24 cellular contexts compared by ENCODE assay signal in genomic region chr3:46861996-46862688, GRCh38. TPM values are rescaled to one million over a fixed set of nuclear protein-coding genes. Genes with fewer than 3 reads are reported as not detected.
DNase-seq lines count a peak whose midpoint lies in the region; ATAC-seq and TF ChIP-seq lines count a peak whose summit lies in the region.
"Had no signal": no experiment of that assay in that cellular context is flagged by ENCODE, and none has a peak within 500 bp of the region (broad histone marks: within the 10 kb centered on the region; RNA-seq: fewer than 3 reads in every experiment).

No MANE protein-coding gene starts in this region.

- ATAC-seq in right lobe of liver (no peak), HG03442 (IDR thresholded peaks at IDR 0.05; ENCODE audit: unreplicated experiment) (no peak)
- ATAC-seq: activated naive CD4-positive, alpha-beta T cell treated with anti-CD3 and anti-CD28 coated beads, Interleukin-2, amount 50 U/mL, for 72 hours; activated T-cell treated with anti-CD3 and anti-CD28 coated beads, Interleukin-2, amount 50 U/mL, for 4 hours; GM23338; naive thymus-derived CD8-positive, alpha-beta T cell had no signal

- no peaks in the 10 kb centered on the region for H3K9me3 Mint-ChIP-seq in activated naive CD4-positive, alpha-beta T cell treated with anti-CD3 and anti-CD28 coated beads for 36 hours
- H3K9me3 Mint-ChIP-seq in glutamatergic neuron (ENCODE audit: unreplicated experiment) (peaks cover 7% of the 10 kb centered on the region), Calu3 (ENCODE audit: low read depth, unreplicated experiment) (no peaks in the 10 kb centered on the region)
- H3K9me3 Mint-ChIP-seq: activated naive CD4-positive, alpha-beta T cell treated with anti-CD3 and anti-CD28 coated beads, Interleukin-2, amount 50 U/mL, for 72 hours; activated T-cell treated with anti-CD3 and anti-CD28 coated beads, Interleukin-2, amount 50 U/mL, for 4 hours; GM23338; mesothelial cell of epicardium; naive thymus-derived CD8-positive, alpha-beta T cell had no signal

- BruUV-seq in Calu3 (replicated peaks; lab: Mats Ljungman, UMichigan) = no TSS peak

- CTCF ChIA-PET in activated naive CD4-positive, alpha-beta T cell treated with anti-CD3 and anti-CD28 coated beads for 36 hours (lab: Charles Lee) = interaction anchor here (1.4 kb wide), 1 partner anchor 47 kb away, joined by 5 read pairs; no protein-coding TSS in a partner anchor
- CTCF ChIA-PET in Calu3 (lab: Charles Lee) = interaction anchor here (1.1 kb wide), 1 partner anchor 9 kb away, joined by 3 read pairs; no protein-coding TSS in a partner anchor

- whole genome bisulfite sequencing in right lobe of liver (ENCODE audit: insufficient coverage, low coverage, low lambda C conversion rate, missing lambda C conversion rate) = 80% methylated on average over 2 of the region's 8 CpGs
- WGBS in suprapubic skin = 78% methylated on average over 6 of the region's 8 CpGs

- TF ChIP-seq CTCF in glutamatergic neuron (IDR thresholded peaks at IDR 0.05; ENCODE audit: partially characterized antibody, unreplicated experiment) (no peak), right lobe of liver (IDR thresholded peaks at IDR 0.05) (no peak), suprapubic skin (IDR thresholded peaks at IDR 0.05) (no peak), Calu3 (IDR thresholded peaks at IDR 0.05; ENCODE audit: unreplicated experiment) (no peak)

- H3K4me3 Mint-ChIP-seq in activated naive CD4-positive, alpha-beta T cell treated with anti-CD3 and anti-CD28 coated beads for 36 hours = no peak overlapping the region
- H3K4me3 Mint-ChIP-seq in glutamatergic neuron (ENCODE audit: unreplicated experiment) (no peak overlapping the region), Calu3 (ENCODE audit: low read depth, unreplicated experiment) (no peak overlapping the region)
- H3K4me3 Mint-ChIP-seq: activated T-cell treated with anti-CD3 and anti-CD28 coated beads, Interleukin-2, amount 50 U/mL, for 4 hours; GM23338; mesothelial cell of epicardium; naive thymus-derived CD8-positive, alpha-beta T cell had no signal

- peak; percentile 4 for DNase-seq in activated naive CD4-positive, alpha-beta T cell treated with anti-CD3 and anti-CD28 coated beads for 36 hours
- DNase-seq in activated naive CD4-positive, alpha-beta T cell treated with Interleukin-2 at 50 U/mL for 16 hours = no peak
- DNase-seq in glutamatergic neuron (peak; percentile 3), right lobe of liver (peak; percentile 4 to 47 (median 33)), suprapubic skin (ENCODE audit: low spot score in 2 of 2) (peak; percentile 44 to 63), Calu3 (no peak), DMS 273 (lab: John Stamatoyannopoulos, UW; ENCODE audit: unreplicated experiment) (no peak)
- DNase-seq: activated CD4-positive, CD25-positive, alpha-beta regulatory T cell treated with anti-CD3 and anti-CD28 coated beads, Interleukin-2, amount 50 U/mL, for 72 hours; activated T-cell treated with anti-CD3 and anti-CD28 coated beads, Interleukin-2, amount 50 U/mL, for 4 hours; cerebellar nuclear complex; DMS79; NCI-H146; NCI-H2171; NCI-H510A treated with DMSO at 0.1 percent for 48 hours had no signal

- H3K4me3 ChIP-seq in right lobe of liver = no peak overlapping the region
- no peak overlapping the region for H3K4me3 ChIP-seq in suprapubic skin
- H3K4me3 ChIP-seq: GM23338 had no signal

- H3K36me3 ChIP-seq in right lobe of liver (no peaks in the 10 kb centered on the region), suprapubic skin (no peaks in the 10 kb centered on the region)

- H3K4me1 ChIP-seq in right lobe of liver (peaks cover 0 to 4% (median 2%) of the 10 kb centered on the region in 4 donors), suprapubic skin (peaks cover 20% of the 10 kb centered on the region)

- H3K4me1 Mint-ChIP-seq in activated naive CD4-positive, alpha-beta T cell treated with anti-CD3 and anti-CD28 coated beads for 36 hours (ENCODE audit: low read depth) = no peaks in the 10 kb centered on the region
- H3K4me1 Mint-ChIP-seq in glutamatergic neuron (ENCODE audit: low read depth, unreplicated experiment) = no peaks in the 10 kb centered on the region
- no peaks in the 10 kb centered on the region for H3K4me1 Mint-ChIP-seq in Calu3 (ENCODE audit: low read depth, unreplicated experiment)
- H3K4me1 Mint-ChIP-seq: GM23338 had no signal

- TF ChIP-seq EP300 in suprapubic skin (IDR thresholded peaks at IDR 0.05) = no peak

- H3K9me3 ChIP-seq in right lobe of liver = no peaks in the 10 kb centered on the region
- H3K9me3 ChIP-seq in suprapubic skin = no peaks in the 10 kb centered on the region

- H3K27ac ChIP-seq in right lobe of liver = no peak overlapping the region
- no peak overlapping the region for H3K27ac ChIP-seq in suprapubic skin
- H3K27ac ChIP-seq: epithelial cell of prostate, KMS-11, parathyroid adenoma had no signal

- TF ChIP-seq POLR2A in right lobe of liver (IDR thresholded peaks at IDR 0.05) = no peak
- no peak for TF ChIP-seq POLR2A in suprapubic skin (IDR thresholded peaks at IDR 0.05)

- H3K27ac Mint-ChIP-seq in activated naive CD4-positive, alpha-beta T cell treated with anti-CD3 and anti-CD28 coated beads for 36 hours = no peak overlapping the region
- no peak overlapping the region for H3K27ac Mint-ChIP-seq in glutamatergic neuron (ENCODE audit: unreplicated experiment)
- H3K27ac Mint-ChIP-seq in Calu3 (ENCODE audit: unreplicated experiment) = no peak overlapping the region
- H3K27ac Mint-ChIP-seq: activated naive CD4-positive, alpha-beta T cell treated with anti-CD3 and anti-CD28 coated beads, Interleukin-2, amount 50 U/mL, for 72 hours; GM23338; mesothelial cell of epicardium; naive thymus-derived CD8-positive, alpha-beta T cell had no signal

- no peaks in the 10 kb centered on the region for H3K27me3 Mint-ChIP-seq in activated naive CD4-positive, alpha-beta T cell treated with anti-CD3 and anti-CD28 coated beads for 36 hours (ENCODE audit: low read depth)
- peaks cover 9% of the 10 kb centered on the region for H3K27me3 Mint-ChIP-seq in glutamatergic neuron (ENCODE audit: unreplicated experiment)
- peaks cover 46% of the 10 kb centered on the region for H3K27me3 Mint-ChIP-seq in Calu3 (ENCODE audit: unreplicated experiment)

- intact Hi-C loops in activated naive CD4-positive, alpha-beta T cell treated with anti-CD3 and anti-CD28 coated beads for 36 hours (cut with micrococcal nuclease) = no loop called here
- intact Hi-C loops in right lobe of liver (cut with DNase I) = loop anchor here in 1 of 2 donors (5.0 kb wide), 1 partner anchor 35 kb away; no protein-coding TSS in a partner anchor
- intact Hi-C loops in Calu3 (cut with micrococcal nuclease; ENCODE audit: unreplicated experiment) = loop anchor here (5.0 kb wide), 1 partner anchor 35 kb away; no protein-coding TSS in a partner anchor

- no peaks in the 10 kb centered on the region for H3K27me3 ChIP-seq in right lobe of liver
- no peaks in the 10 kb centered on the region for H3K27me3 ChIP-seq in suprapubic skin

- no peaks in the 10 kb centered on the region for H3K36me3 Mint-ChIP-seq in activated naive CD4-positive, alpha-beta T cell treated with anti-CD3 and anti-CD28 coated beads for 36 hours (ENCODE audit: low read depth)
- H3K36me3 Mint-ChIP-seq in glutamatergic neuron (ENCODE audit: unreplicated experiment) (no peaks in the 10 kb centered on the region), Calu3 (ENCODE audit: insufficient read depth, unreplicated experiment) (no peaks in the 10 kb centered on the region)
- H3K36me3 Mint-ChIP-seq: activated naive CD4-positive, alpha-beta T cell treated with anti-CD3 and anti-CD28 coated beads, Interleukin-2, amount 50 U/mL, for 72 hours; mesothelial cell of epicardium; naive thymus-derived CD8-positive, alpha-beta T cell had no signal

RNA-seq across cellular contexts. Expression of gene MYL3, which starts 1.1 kb away (rescaled TPM):
- not detected for total RNA-seq in activated naive CD4-positive, alpha-beta T cell treated with anti-CD3 and anti-CD28 coated beads for 36 hours
- not detected for total RNA-seq in glutamatergic neuron (ENCODE audit: unreplicated experiment)
- 1 to 10 TPM in 3 of 6 experiments, under 1 TPM in 3; 0.37 to 2.0 (median 1.00) TPM for total RNA-seq in right lobe of liver
- total RNA-seq in suprapubic skin = 1 to 10 TPM in 1 of 4 donors, not detected in 3; 1.4 TPM
- not detected in 2 replicates for total RNA-seq in Calu3 (2022)
- total RNA-seq: activated CD8-positive, alpha-beta memory T cell treated with anti-CD3 and anti-CD28 coated beads for 36 hours; activated naive CD4-positive, alpha-beta T cell treated with anti-CD3 and anti-CD28 coated beads, Interleukin-2, amount 50 U/mL, for 72 hours; activated T-cell treated with anti-CD3 and anti-CD28 coated beads, Interleukin-2, amount 50 U/mL, for 4 hours; GM23338; HT-29; naive thymus-derived CD8-positive, alpha-beta T cell had no signal

RNA-seq across cellular contexts. Expression of gene PTH1R, which starts 15.4 kb away (rescaled TPM):
- not detected for total RNA-seq in activated naive CD4-positive, alpha-beta T cell treated with anti-CD3 and anti-CD28 coated beads for 36 hours
- total RNA-seq in glutamatergic neuron (ENCODE audit: unreplicated experiment) = 0.29 TPM
- total RNA-seq in right lobe of liver = 10 to 100 TPM in 5 of 6 experiments, 1 to 10 TPM in 1; 6.1 to 32.5 (median 16.0) TPM
- total RNA-seq in suprapubic skin = 1 to 10 TPM; 1.1 to 4.2 (median 3.0) TPM
- not detected in 2 replicates for total RNA-seq in Calu3 (2022)
- total RNA-seq: activated CD8-positive, alpha-beta memory T cell treated with anti-CD3 and anti-CD28 coated beads for 36 hours; activated naive CD4-positive, alpha-beta T cell treated with anti-CD3 and anti-CD28 coated beads, Interleukin-2, amount 50 U/mL, for 72 hours; activated T-cell treated with anti-CD3 and anti-CD28 coated beads, Interleukin-2, amount 50 U/mL, for 4 hours; HT-29; naive thymus-derived CD8-positive, alpha-beta T cell had no signal

Comparison
In these comparisons a context has a peak if more than half of its experiments do, and no peak if none do; other contexts are left out.
1. DNase-seq: peak in activated naive CD4-positive, alpha-beta T cell treated with anti-CD3 and anti-CD28 coated beads for 36 hours (single experiment), glutamatergic neuron (single experiment), right lobe of liver (3 of 3) and suprapubic skin (2 of 2); none in activated naive CD4-positive, alpha-beta T cell treated with Interleukin-2 at 50 U/mL for 16 hours (single experiment), Calu3 (single experiment) and DMS 273 (single experiment).